Comparison of ENCODE assay signal across 12 cellular contexts in the genomic region with DNA sequence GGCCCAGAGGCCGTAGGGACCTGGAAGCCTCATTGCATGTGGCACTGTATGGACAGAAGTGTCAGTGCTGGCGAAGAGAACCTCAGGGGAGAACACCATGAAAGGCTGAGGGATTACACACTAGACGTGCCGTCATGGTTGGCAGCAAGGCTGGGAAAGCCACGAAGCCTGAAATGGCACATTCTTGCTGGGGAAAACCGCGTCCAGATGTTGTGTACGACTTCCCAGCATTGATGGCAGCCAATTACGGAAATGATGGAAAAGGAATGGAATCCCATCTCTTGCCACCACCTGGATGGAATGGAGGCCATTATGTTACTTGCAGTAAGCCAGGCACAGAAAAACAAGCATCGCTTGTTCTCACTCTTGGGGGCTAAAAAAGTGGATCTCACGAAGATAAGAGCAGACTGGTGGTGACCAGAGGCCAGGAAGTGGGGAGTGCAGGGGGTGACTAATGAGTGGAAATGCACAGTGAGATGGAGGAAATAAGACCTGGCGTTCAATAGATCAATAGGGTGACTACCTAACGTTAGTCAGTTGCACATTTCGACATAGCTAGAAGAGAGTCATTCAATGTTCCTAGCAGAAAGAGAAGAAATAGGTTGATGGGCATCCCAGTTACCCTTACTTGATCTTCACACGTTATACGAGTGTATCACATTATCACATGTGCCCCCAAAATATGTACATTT. TPM values are rescaled to one million over a fixed set of nuclear protein-coding genes. Genes with fewer than 3 reads are reported as not detected.
DNase-seq lines count a peak whose midpoint lies in the region; ATAC-seq and TF ChIP-seq lines count a peak whose summit lies in the region.
"Had no signal": no experiment of that assay in that cellular context is flagged by ENCODE, and none has a peak within 500 bp of the region (broad histone marks: within the 10 kb centered on the region; RNA-seq: fewer than 3 reads in every experiment).

No MANE protein-coding gene starts in this region.

- WGBS in gastroesophageal sphincter (ENCODE audit: low coverage in 1 of 2), 2 donors = 97% methylated on average over 10 to 13 of the region's 16 CpGs

- H3K4me3 ChIP-seq in BJ (ENCODE audit: low read depth, low read length) = no peak overlapping the region
- no peak overlapping the region for H3K4me3 ChIP-seq in gastroesophageal sphincter

- TF ChIP-seq EP300 in gastroesophageal sphincter (IDR thresholded peaks at IDR 0.05) = no peak

- H3K4me1 ChIP-seq in gastroesophageal sphincter = peaks cover 0 to 1% (median 0%) of the 10 kb centered on the region in 3 donors

- DNase-seq in BJ (ENCODE audit: low read depth) (peak; percentile 78), H4 (ENCODE audit: low spot score) (peak; percentile 83), lung microvascular endothelial cell (ENCODE audit: low read depth in 2 of 2) (peak; percentile 26 to 41), activated gamma-delta T cell (lab: John Stamatoyannopoulos, UW) (no peak), NCI-H146 (lab: John Stamatoyannopoulos, UW) (no peak)
- no peak for DNase-seq in activated CD8-positive, alpha-beta T cell treated with anti-CD3 and anti-CD28 coated beads, Interleukin-2, amount 10 ng/mL, durations not matched to agents 7 days and 5 days
- DNase-seq: CD4-positive, alpha-beta memory T cell; left cardiac atrium; NCI-H2029 treated with DMSO at 0.1 percent for 48 hours; stimulated activated naive CD4-positive, alpha-beta T cell treated with Interleukin-2 at 50 U/mL for 16 hours had no signal

- no peak overlapping the region for H3K27ac Mint-ChIP-seq in activated CD8-positive, alpha-beta T cell treated with anti-CD3 and anti-CD28 coated beads, Interleukin-2, amount 10 ng/mL, durations not matched to agents 7 days and 5 days

- POLR2A ChIA-PET in BJ (lab: Charles Lee) = no interaction called here
- POLR2A ChIA-PET in activated CD8-positive, alpha-beta T cell treated with anti-CD3 and anti-CD28 coated beads, Interleukin-2, amount 10 ng/mL, durations not matched to agents 7 days and 5 days (lab: Charles Lee) = no interaction called here

- H3K36me3 ChIP-seq in BJ (ENCODE audit: control insufficient read depth, insufficient read depth, low read length) = no peaks in the 10 kb centered on the region
- H3K36me3 ChIP-seq in gastroesophageal sphincter = peaks cover 0 to 6% of the 10 kb centered on the region in 2 donors

- H3K27ac ChIP-seq in gastroesophageal sphincter = no peak overlapping the region

- H3K27me3 ChIP-seq in BJ (ENCODE audit: control insufficient read depth, insufficient read depth, low read length) (no peaks in the 10 kb centered on the region), gastroesophageal sphincter (no peaks in the 10 kb centered on the region)

- peak; percentile 29 for ATAC-seq in activated CD8-positive, alpha-beta T cell treated with anti-CD3 and anti-CD28 coated beads, Interleukin-2, amount 10 ng/mL, durations not matched to agents 7 days and 5 days
- ATAC-seq in HG03442 (IDR thresholded peaks at IDR 0.05; ENCODE audit: unreplicated experiment) (no peak), gastroesophageal sphincter (no peak)
- ATAC-seq: left cardiac atrium had no signal

- H3K9me3 Mint-ChIP-seq in activated CD8-positive, alpha-beta T cell treated with anti-CD3 and anti-CD28 coated beads, Interleukin-2, amount 10 ng/mL, durations not matched to agents 7 days and 5 days (ENCODE audit: insufficient read depth) = no peaks in the 10 kb centered on the region
- H3K9me3 Mint-ChIP-seq: CD4-positive, alpha-beta memory T cell had no signal

- CTCF ChIA-PET in BJ (lab: Yijun Ruan, JAX) = no interaction called here
- CTCF ChIA-PET in activated CD8-positive, alpha-beta T cell treated with anti-CD3 and anti-CD28 coated beads, Interleukin-2, amount 10 ng/mL, durations not matched to agents 7 days and 5 days (lab: Charles Lee) = interaction anchor here (0.6 kb wide), 1 partner anchor 71 kb away, joined by 3 read pairs; no protein-coding TSS in a partner anchor

- peaks cover 0 to 6% (median 0%) of the 10 kb centered on the region in 3 donors for H3K9me3 ChIP-seq in gastroesophageal sphincter

- H3K4me1 Mint-ChIP-seq in activated CD8-positive, alpha-beta T cell treated with anti-CD3 and anti-CD28 coated beads, Interleukin-2, amount 10 ng/mL, durations not matched to agents 7 days and 5 days (ENCODE audit: low read depth) = peaks cover 20% of the 10 kb centered on the region

- H3K36me3 Mint-ChIP-seq in activated CD8-positive, alpha-beta T cell treated with anti-CD3 and anti-CD28 coated beads, Interleukin-2, amount 10 ng/mL, durations not matched to agents 7 days and 5 days (ENCODE audit: low read depth) = no peaks in the 10 kb centered on the region
- H3K36me3 Mint-ChIP-seq: CD4-positive, alpha-beta memory T cell had no signal

- H3K4me3 Mint-ChIP-seq in activated CD8-positive, alpha-beta T cell treated with anti-CD3 and anti-CD28 coated beads, Interleukin-2, amount 10 ng/mL, durations not matched to agents 7 days and 5 days = no peak overlapping the region
- H3K4me3 Mint-ChIP-seq: CD4-positive, alpha-beta memory T cell had no signal

- TF ChIP-seq POLR2A in gastroesophageal sphincter (IDR thresholded peaks at IDR 0.05) = no peak

- peaks cover 2% of the 10 kb centered on the region for H3K27me3 Mint-ChIP-seq in activated CD8-positive, alpha-beta T cell treated with anti-CD3 and anti-CD28 coated beads, Interleukin-2, amount 10 ng/mL, durations not matched to agents 7 days and 5 days (ENCODE audit: low read depth)
- H3K27me3 Mint-ChIP-seq: CD4-positive, alpha-beta memory T cell had no signal

- no peak for TF ChIP-seq CTCF in BJ (IDR thresholded peaks at IDR 0.05; ENCODE audit: insufficient read depth, low read depth, low read length)
- no peak for TF ChIP-seq CTCF in gastroesophageal sphincter (IDR thresholded peaks at IDR 0.05)

RNA-seq across cellular contexts. Expression of gene PWWP2B, which starts 14.6 kb away (rescaled TPM):
- 1.6 and 2.7 TPM in 2 replicates for polyA plus RNA-seq in BJ (2011; rRNA removed)
- polyA minus RNA-seq in BJ (2011; rRNA and poly(A)+ RNA removed) = 0.66 and 0.77 TPM in 2 replicates
- 2.2 and 6.2 TPM in 2 replicates for total RNA-seq in H4 (2014; rRNA removed; shearing (Covaris generic))
- 10 to 100 TPM; 15.0 to 15.7 TPM for total RNA-seq in activated CD8-positive, alpha-beta T cell treated with anti-CD3 and anti-CD28 coated beads, Interleukin-2, amount 10 ng/mL, durations not matched to agents 7 days and 5 days
- 6.5 and 9.1 TPM in 2 replicates for total RNA-seq in lung microvascular endothelial cell
- total RNA-seq in gastroesophageal sphincter = 10 to 100 TPM; 11.3 to 17.1 (median 14.8) TPM

RNA-seq across cellular contexts. Expression of gene LRRC27, which starts 50.4 kb away (rescaled TPM):
- 8.4 and 10.5 TPM in 2 replicates for polyA plus RNA-seq in BJ (2011; rRNA removed)
- 2.6 and 5.9 TPM in 2 replicates for polyA minus RNA-seq in BJ (2011; rRNA and poly(A)+ RNA removed)
- 4.7 and 7.9 TPM in 2 replicates for total RNA-seq in H4 (2014; rRNA removed; shearing (Covaris generic))
- total RNA-seq in activated CD8-positive, alpha-beta T cell treated with anti-CD3 and anti-CD28 coated beads, Interleukin-2, amount 10 ng/mL, durations not matched to agents 7 days and 5 days = 1 to 10 TPM; 3.3 to 3.8 TPM
- total RNA-seq in lung microvascular endothelial cell = 5.0 and 6.2 TPM in 2 replicates
- 1 to 10 TPM; 3.1 to 5.8 (median 4.4) TPM for total RNA-seq in gastroesophageal sphincter

Comparison
In these comparisons a context has a peak if more than half of its experiments do, and no peak if none do; other contexts are left out.
1. DNase-seq: peak in BJ (single experiment), H4 (single experiment) and lung microvascular endothelial cell (2 of 2); none in activated CD8-positive, alpha-beta T cell treated with anti-CD3 and anti-CD28 coated beads, Interleukin-2, amount 10 ng/mL, durations not matched to agents 7 days and 5 days (single experiment), activated gamma-delta T cell (single experiment) and NCI-H146 (single experiment).